ENCODE assay signal across 8 cellular contexts in the genomic region with DNA sequence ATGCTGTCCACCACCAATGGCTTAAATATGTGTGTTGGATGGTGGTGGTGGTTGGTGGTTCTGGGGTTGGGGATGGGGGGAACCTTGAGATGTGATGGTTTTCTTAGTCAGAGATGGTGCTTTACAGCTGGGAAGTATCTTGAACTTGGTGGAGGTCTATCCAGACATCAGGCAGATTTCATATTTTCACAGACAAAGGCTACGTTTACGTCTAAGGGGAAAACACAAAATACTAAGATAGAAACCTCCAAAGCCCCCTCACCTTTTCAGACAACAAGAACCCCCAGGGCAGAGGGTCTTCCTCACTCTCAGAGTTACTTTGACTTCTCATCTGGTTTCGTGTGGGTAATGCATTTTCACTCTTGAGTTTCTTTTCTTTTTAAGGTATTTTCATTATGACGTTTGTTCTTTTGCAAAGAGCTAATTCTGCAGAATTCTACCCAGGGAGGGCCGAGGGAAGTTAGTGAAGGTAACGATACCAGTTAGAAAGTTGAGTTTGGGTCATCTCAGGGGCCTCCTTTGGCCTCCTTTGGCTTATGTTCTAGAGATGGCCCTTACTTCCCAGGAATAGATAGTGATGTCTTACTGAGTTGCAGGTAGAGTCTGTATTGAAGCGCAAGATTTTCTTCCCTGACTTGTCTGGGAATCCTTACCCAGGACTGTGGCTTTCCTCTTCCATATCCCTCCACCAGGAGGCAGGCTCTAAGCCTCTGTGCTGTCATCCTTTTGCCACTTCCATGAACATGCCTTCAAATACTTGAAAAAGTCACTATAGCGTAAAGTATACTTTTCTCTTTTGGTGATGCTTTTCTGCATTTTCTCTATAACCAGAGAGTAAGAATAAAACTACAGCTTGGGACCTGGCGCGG. TPM values are rescaled to one million over a fixed set of nuclear protein-coding genes. Genes with fewer than 3 reads are reported as not detected.
DNase-seq lines count a peak whose midpoint lies in the region; ATAC-seq, FAIRE-seq and TF ChIP-seq lines count a peak whose summit lies in the region.

No MANE protein-coding gene starts in this region.

- H3K9me3 ChIP-seq in DOHH2 (ENCODE audit: control insufficient read depth, insufficient read depth, low read length) (no peaks in the 10 kb centered on the region), pancreas (no peaks in the 10 kb centered on the region)

- H3K4me3 ChIP-seq in DOHH2 (ENCODE audit: low read length), result no peak overlapping the region
- H3K4me3 ChIP-seq in choroid plexus epithelial cell (ENCODE audit: low read depth, low read length), result no peak overlapping the region
- H3K4me3 ChIP-seq in pancreas, result no peak overlapping the region
- H3K4me3 ChIP-seq in dorsolateral prefrontal cortex, result no peak overlapping the region

- H3F3A ChIP-seq in DOHH2 (ENCODE audit: control insufficient read depth, insufficient read depth), result peaks cover 72% of the 10 kb centered on the region

- H3K27ac ChIP-seq in DOHH2 (ENCODE audit: low read depth, low read length), result no peak overlapping the region; the same call in 1 of the 2 replicates
- no peak overlapping the region for H3K27ac ChIP-seq in pancreas
- no peak overlapping the region for H3K27ac ChIP-seq in dorsolateral prefrontal cortex

- H3K36me3 ChIP-seq in DOHH2 (ENCODE audit: control insufficient read depth, low read length) (peaks cover 97% of the 10 kb centered on the region), pancreas (no peaks in the 10 kb centered on the region)

- no peaks in the 10 kb centered on the region for H3K9me2 ChIP-seq in DOHH2 (replicated peaks; ENCODE audit: control insufficient read depth, low read length)

- intact Hi-C loops in pancreas (cut with DNase I) (no loop called here), dorsolateral prefrontal cortex (cut with DNase I) (no loop called here)

- peak overlapping the region; percentile 13 for H3K4me2 ChIP-seq in DOHH2 (ENCODE audit: low read length)

- WGBS in pancreas, 2 donors, result 87 to 91% methylated on average over 10 of the region's 10 CpGs

- H3K79me2 ChIP-seq in DOHH2 (ENCODE audit: control insufficient read depth, low read length), result peaks cover 100% of the 10 kb centered on the region

- peak; percentile 45 for TF ChIP-seq CTCF in DOHH2 (IDR thresholded peaks at IDR 0.05; ENCODE audit: low read depth, low read length, poor library complexity, severe bottlenecking)
- TF ChIP-seq CTCF in choroid plexus epithelial cell (conservative IDR thresholded peaks at IDR 0.05; ENCODE audit: low read depth, low read length), result peak; percentile 64
- no peak for TF ChIP-seq CTCF in pancreas (IDR thresholded peaks at IDR 0.05)
- peak in 3 of 56 donors; percentile 11 to 22 (median 21) for TF ChIP-seq CTCF in dorsolateral prefrontal cortex (IDR thresholded peaks at IDR 0.05 in 54 of 56, conservative IDR thresholded peaks at IDR 0.05 in 2 of 56; ENCODE audit: low read depth in 1 of 56, partially characterized antibody in 56 of 56)

- H3K27me3 ChIP-seq in DOHH2 (ENCODE audit: control insufficient read depth, low read length), result no peaks in the 10 kb centered on the region
- H3K27me3 ChIP-seq in pancreas, result no peaks in the 10 kb centered on the region
- peaks cover 0 to 4% (median 0%) of the 10 kb centered on the region in 45 donors for H3K27me3 ChIP-seq in dorsolateral prefrontal cortex

- DNase-seq in choroid plexus epithelial cell (ENCODE audit: low read depth) (peak; percentile 40), pancreas (no peak), dorsolateral prefrontal cortex (no peak)
- DNase-seq in activated effector memory CD4-positive, alpha-beta T cell treated with anti-CD3 and anti-CD28 coated beads, Interleukin-2, amount 50 U/mL, for 16 hours, result no peak

- H4K20me1 ChIP-seq in DOHH2 (ENCODE audit: control insufficient read depth, insufficient read depth, low read depth, low read length), result peaks cover 65% of the 10 kb centered on the region

- no peak for FAIRE-seq in pancreas (lab: Jason Lieb, UNC)

- H3K4me1 ChIP-seq in DOHH2 (ENCODE audit: control insufficient read depth, low read length) (peaks cover 96% of the 10 kb centered on the region), pancreas (no peaks in the 10 kb centered on the region)

- ATAC-seq in GM19452 (IDR thresholded peaks at IDR 0.05; ENCODE audit: unreplicated experiment) (peak; percentile 48), HG03565 (IDR thresholded peaks at IDR 0.05; ENCODE audit: unreplicated experiment) (peak; percentile 40), pancreas (no peak), GM21515 (IDR thresholded peaks at IDR 0.05; ENCODE audit: unreplicated experiment) (no peak)

RNA-seq across cellular contexts. Expression of a gene that starts 31.9 kb away (rescaled TPM):
- total RNA-seq in pancreas (1 to 10 TPM in 3 of 6 donors, under 1 TPM in 3; 0.08 to 1.8 (median 0.85) TPM), dorsolateral prefrontal cortex (1 to 10 TPM in 44 of 120 experiments, under 1 TPM in 44, not detected in 32; 0.10 to 3.0 (median 1.00) TPM)
- polyA plus RNA-seq in pancreas, result under 1 TPM; 0.09 to 0.11 TPM

Comparison
In these comparisons a context has a peak if more than half of its experiments do, and no peak if none do; other contexts are left out.
1. CTCF ChIP-seq: peak in DOHH2 (single experiment) and choroid plexus epithelial cell (single experiment); none in pancreas (0 of 4).
2. ATAC-seq: peak in GM19452 (single experiment) and HG03565 (single experiment); none in pancreas (0 of 4) and GM21515 (single experiment).